In the genomic region with DNA sequence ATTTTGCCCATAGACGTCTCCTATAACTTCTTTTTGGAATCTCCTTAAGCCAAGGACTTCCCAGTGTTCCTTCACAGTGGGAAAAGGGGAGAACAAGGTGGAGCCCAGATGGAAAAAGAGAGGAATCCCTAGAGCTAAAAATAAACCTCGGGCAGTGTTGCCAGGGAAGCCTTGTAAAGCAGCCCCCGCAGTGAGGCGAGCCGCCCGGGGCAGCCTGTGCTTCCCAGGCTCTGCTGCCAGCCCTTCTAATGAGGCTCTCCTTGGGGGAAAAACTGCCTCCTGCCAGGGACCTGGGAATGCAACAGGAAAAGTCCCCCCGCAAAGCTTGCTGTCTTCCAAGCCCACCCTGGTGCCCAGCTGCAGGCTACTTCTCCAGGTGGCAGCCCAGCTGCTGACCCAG, we compare ENCODE assay signal across 15 cellular contexts.
"Had no signal": no experiment of that assay in that cellular context is flagged by ENCODE, and none has a peak within 500 bp of the region (broad histone marks: within the 10 kb centered on the region; RNA-seq: fewer than 3 reads in every experiment).

No MANE protein-coding gene starts in this region.

- H3K27me3 ChIP-seq: body of pancreas, foreskin keratinocyte, right lobe of liver, suprapubic skin, upper lobe of left lung had no signal

- DNase-seq: activated B cell treated with CpG ODN at 0.5 μM for 24 hours; activated CD4-positive, alpha-beta T cell treated with anti-CD3 and anti-CD28 coated beads, Interleukin-2, amount 10 ng/mL, durations not matched to agents 7 days and 5 days; activated CD8-positive, alpha-beta memory T cell treated with anti-CD3 and anti-CD28 coated beads, Interleukin-2, amount 50 U/mL, for 48 hours; activated gamma-delta T cell treated with Interleukin-2 at 50 U/mL for 16 hours; amniotic stem cell; body of pancreas; foreskin keratinocyte; glutamatergic neuron; kidney glomerular epithelial cell; psoas muscle; right lobe of liver; upper lobe of left lung had no signal

- H3K27ac ChIP-seq: body of pancreas, coronary artery, foreskin keratinocyte, psoas muscle, right lobe of liver, suprapubic skin, upper lobe of left lung had no signal

- H3K4me3 ChIP-seq: body of pancreas, coronary artery, psoas muscle, right lobe of liver, smooth muscle cell, suprapubic skin, upper lobe of left lung had no signal

- ATAC-seq: body of pancreas, foreskin keratinocyte, psoas muscle, right lobe of liver had no signal

- H3K4me2 ChIP-seq: smooth muscle cell had no signal

- H3K9me3 ChIP-seq: body of pancreas, psoas muscle, right lobe of liver, suprapubic skin, upper lobe of left lung had no signal

- H3K36me3 ChIP-seq: right lobe of liver, suprapubic skin, upper lobe of left lung had no signal
